ENCODE assay signal across 17 cellular contexts in the genomic region with DNA sequence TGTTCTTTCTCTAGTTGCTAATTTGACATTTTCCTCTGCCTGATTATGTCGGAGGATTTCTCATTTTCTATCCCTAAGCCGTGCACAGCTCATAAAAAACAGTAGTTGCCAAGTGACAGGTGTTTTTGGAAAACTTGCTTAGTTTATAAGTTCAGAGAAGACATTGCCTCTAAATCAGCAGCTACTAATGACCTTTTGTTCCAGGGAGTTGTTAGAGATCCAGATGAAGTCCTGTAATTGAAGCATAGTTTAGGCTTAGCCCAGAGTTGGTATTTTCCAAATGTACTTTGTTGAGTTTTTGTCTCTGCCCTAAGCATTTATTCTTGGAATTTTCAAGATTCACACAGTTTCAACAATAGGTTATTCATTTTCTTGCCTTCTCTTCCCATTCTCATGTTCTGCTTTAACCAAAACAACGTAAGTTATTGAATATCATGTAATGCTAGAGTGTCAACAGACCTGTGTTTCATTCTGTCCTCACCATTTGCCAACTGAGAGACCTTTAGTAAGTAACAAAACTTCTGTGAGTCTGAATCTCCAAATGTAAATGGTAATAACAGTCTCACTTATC.
A peak's percentile ranks its signal among the peaks of the same experiment; 100 is the strongest.
DNase-seq lines count a peak whose midpoint lies in the region; ATAC-seq and TF ChIP-seq lines count a peak whose summit lies in the region.
"Had no signal": no experiment of that assay in that cellular context is flagged by ENCODE, and none has a peak within 500 bp of the region (broad histone marks: within the 10 kb centered on the region; RNA-seq: fewer than 3 reads in every experiment).

No MANE protein-coding gene starts in this region.

- H3K4me3 Mint-ChIP-seq in glutamatergic neuron (ENCODE audit: unreplicated experiment) = no peak overlapping the region
- H3K4me3 Mint-ChIP-seq: CD4-positive, CD25-positive, alpha-beta regulatory T cell had no signal

- no peaks in the 10 kb centered on the region for H3F3A ChIP-seq in GM23248 (ENCODE audit: insufficient read depth)

- H3K27me3 ChIP-seq in GM23248 (replicated peaks; ENCODE audit: insufficient read depth) = no peaks in the 10 kb centered on the region
- H3K27me3 ChIP-seq: BLaER1, Peyer's patch had no signal

- no peaks in the 10 kb centered on the region for H3K36me3 Mint-ChIP-seq in glutamatergic neuron (ENCODE audit: unreplicated experiment)
- H3K36me3 Mint-ChIP-seq: CD4-positive, CD25-positive, alpha-beta regulatory T cell had no signal

- H3K27ac ChIP-seq in GM23248 = no peak overlapping the region
- H3K27ac ChIP-seq: BLaER1 had no signal

- WGBS in GM23248 (ENCODE audit: low coverage in 1 of 2, low lambda C conversion rate in 2 of 2, missing lambda C conversion rate in 2 of 2), 2 experiments = 75 to 83% methylated on average over 3 of the region's 3 CpGs

- no peak overlapping the region for H3K9ac ChIP-seq in GM23248
- H3K9ac ChIP-seq: BLaER1 had no signal

- in situ Hi-C loops in GM23248 (cut with MboI) = no loop called here
- in situ Hi-C loops in SK-MEL-5 (cut with HindIII; ENCODE audit: low pct_unique_long_range_greater_than_20kb, low sequenced_read_pairs) = no loop called here

- H3K9me2 ChIP-seq in GM23248 (ENCODE audit: insufficient read depth) = no peaks in the 10 kb centered on the region

- H3K4me3 ChIP-seq in GM23248 = no peak overlapping the region
- H3K4me3 ChIP-seq: BLaER1, Peyer's patch had no signal

- peak overlapping the region; percentile 26 for H3K27ac Mint-ChIP-seq in glutamatergic neuron (ENCODE audit: unreplicated experiment)
- H3K27ac Mint-ChIP-seq: CD4-positive, CD25-positive, alpha-beta regulatory T cell had no signal

- peak overlapping the region; percentile 8; the same call in 1 of the 2 replicates for H2AFZ ChIP-seq in GM23248

- H3K36me3 ChIP-seq in GM23248 (ENCODE audit: low read depth) = no peaks in the 10 kb centered on the region
- H3K36me3 ChIP-seq: BLaER1, Peyer's patch had no signal

- no peak overlapping the region for H3K4me2 ChIP-seq in GM23248 (ENCODE audit: unreplicated experiment)
- H3K4me2 ChIP-seq: BLaER1 had no signal

- TF ChIP-seq CTCF in glutamatergic neuron (IDR thresholded peaks at IDR 0.05; ENCODE audit: partially characterized antibody, unreplicated experiment) = no peak

- H3K27me3 Mint-ChIP-seq in glutamatergic neuron (ENCODE audit: unreplicated experiment) = peaks cover 8% of the 10 kb centered on the region
- H3K27me3 Mint-ChIP-seq: CD4-positive, CD25-positive, alpha-beta regulatory T cell had no signal

- peaks cover 34% of the 10 kb centered on the region for H3K4me1 Mint-ChIP-seq in glutamatergic neuron (ENCODE audit: low read depth, unreplicated experiment)
- H3K4me1 Mint-ChIP-seq: CD4-positive, CD25-positive, alpha-beta regulatory T cell had no signal

- H3K79me2 ChIP-seq in GM23248 (ENCODE audit: insufficient read depth) = no peaks in the 10 kb centered on the region

- peaks cover 13% of the 10 kb centered on the region for H3K9me3 Mint-ChIP-seq in glutamatergic neuron (ENCODE audit: unreplicated experiment)

- intact Hi-C loops in sciatic nerve (cut with DNase I) = no loop called here

- DNase-seq in GM23248 = no peak
- DNase-seq in SK-MEL-5 (ENCODE audit: low read depth, low spot score) = peak; percentile 78
- no peak for DNase-seq in glutamatergic neuron
- DNase-seq in sciatic nerve (ENCODE audit: low spot score) = no peak
- no peak for DNase-seq in NCI-H1694 (lab: John Stamatoyannopoulos, UW)
- no peak for DNase-seq in stimulated activated CD4-positive, alpha-beta T cell treated with anti-CD3 and anti-CD28 coated beads, Interleukin-4, amount 100 ng/mL, for 1 hour
- DNase-seq: CD4-positive, CD25-positive, alpha-beta regulatory T cell; H7; KBM-7; NCI-H2029 treated with DMSO at 0.1 percent for 48 hours; NCI-H446 treated with DMSO at 0.1 percent for 48 hours; NCI-H82; Peyer's patch; SIG-M5 had no signal

- H4K20me1 ChIP-seq in GM23248 (ENCODE audit: insufficient read depth) = no peaks in the 10 kb centered on the region
- H4K20me1 ChIP-seq: BLaER1 had no signal

- H3K9me3 ChIP-seq in GM23248 (ENCODE audit: low read depth) = no peaks in the 10 kb centered on the region
- H3K9me3 ChIP-seq: BLaER1, Peyer's patch had no signal

- ATAC-seq in sciatic nerve (peak; percentile 68), HG02981 (IDR thresholded peaks at IDR 0.05; ENCODE audit: unreplicated experiment) (no peak), GM21528 (IDR thresholded peaks at IDR 0.05; ENCODE audit: low FRiP score, unreplicated experiment) (no peak)

- H3K4me1 ChIP-seq in GM23248 (ENCODE audit: insufficient read depth) = no peaks in the 10 kb centered on the region
- H3K4me1 ChIP-seq: BLaER1, Peyer's patch had no signal
